Comparison of ENCODE assay signal across 20 cellular contexts in the genomic region with DNA sequence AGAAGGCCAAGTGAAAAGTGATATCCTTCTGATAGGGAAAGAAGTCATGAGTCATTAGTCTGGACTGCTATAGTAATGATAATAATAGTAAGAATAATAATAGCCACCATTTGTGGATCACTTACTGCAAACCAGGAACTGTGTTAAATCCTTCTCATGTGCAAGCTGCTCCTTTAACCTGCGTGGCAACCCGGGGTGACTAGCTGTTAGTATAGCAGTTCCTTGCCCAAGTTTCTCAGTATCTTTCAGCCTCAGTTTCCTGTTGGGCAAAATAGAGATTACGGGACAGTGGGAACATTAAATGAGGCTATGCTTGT.
DNase-seq lines count a peak whose midpoint lies in the region; ATAC-seq and TF ChIP-seq lines count a peak whose summit lies in the region.
"Had no signal": no experiment of that assay in that cellular context is flagged by ENCODE, and none has a peak within 500 bp of the region (broad histone marks: within the 10 kb centered on the region; RNA-seq: fewer than 3 reads in every experiment).

No MANE protein-coding gene starts in this region.

- H3K36me3 ChIP-seq in IMR-90 (ENCODE audit: control insufficient read depth, insufficient read depth, low read length) (no peaks in the 10 kb centered on the region), SJCRH30 (no peaks in the 10 kb centered on the region)
- H3K36me3 ChIP-seq: left lung, neutrophil, upper lobe of left lung had no signal

- no peaks in the 10 kb centered on the region for H4K20me1 ChIP-seq in IMR-90 (ENCODE audit: insufficient read depth, low read length)

- no peak overlapping the region for H2BK5ac ChIP-seq in IMR-90 (ENCODE audit: low read depth, low read length, poor library complexity, severe bottlenecking)

- WGBS in IMR-90 (ENCODE audit: extremely low coverage in 2 of 2, insufficient read length in 1 of 2), 2 experiments, result 20% methylated on average over 2 of the region's 3 CpGs; no CpG with 5 or more reads in 1 of the 2 experiments

- H3K4me1 ChIP-seq in IMR-90 (ENCODE audit: control insufficient read depth, insufficient read depth, low read length) (peaks cover 8% of the 10 kb centered on the region), SJCRH30 (no peaks in the 10 kb centered on the region)
- H3K4me1 ChIP-seq: left lung had no signal

- H3K4me3 ChIP-seq in IMR-90 (ENCODE audit: insufficient read depth, low read depth, low read length) (no peak overlapping the region), epithelial cell of esophagus (ENCODE audit: low read length) (no peak overlapping the region), SJCRH30 (no peak overlapping the region)
- H3K4me3 ChIP-seq: GM12878, left lung, upper lobe of left lung had no signal

- in situ Hi-C loops in IMR-90 (cut with MboI; ENCODE audit: low sequenced_read_pairs), result no loop called here

- no peak overlapping the region for H2BK120ac ChIP-seq in IMR-90 (ENCODE audit: low read depth, low read length)

- no peak overlapping the region for H2BK15ac ChIP-seq in IMR-90 (ENCODE audit: low read depth, low read length)

- no peak overlapping the region for H3K23ac ChIP-seq in IMR-90 (ENCODE audit: low read depth, low read length)

- POLR2A ChIA-PET in IMR-90 (lab: Charles Lee; ENCODE audit: unreplicated experiment), result no interaction called here

- DNase-seq in AG20443 (ENCODE audit: low spot score), result peak; percentile 17
- DNase-seq in IMR-90, result peak; percentile 78
- peak; percentile 38 for DNase-seq in epithelial cell of esophagus (ENCODE audit: low read depth)
- peak; percentile 26 for DNase-seq in non-pigmented ciliary epithelial cell (ENCODE audit: low read depth)
- no peak for DNase-seq in NCI-H2081 treated with DMSO at 0.1 percent for 48 hours (lab: John Stamatoyannopoulos, UW)
- DNase-seq in activated naive CD4-positive, alpha-beta T cell (lab: John Stamatoyannopoulos, UW), result no peak
- no peak for DNase-seq in SJCRH30
- DNase-seq in DMS79 (lab: John Stamatoyannopoulos, UW), result no peak
- DNase-seq: activated CD4-positive, alpha-beta memory T cell treated with anti-CD3 and anti-CD28 coated beads for 36 hours; activated T-cell treated with anti-CD3 and anti-CD28 coated beads, Interleukin-2, amount 50 U/mL, for 1 hour; effector CD4-positive, alpha-beta T cell; GDM1; left lung; NCI-H1092; stimulated activated CD4-positive, alpha-beta T cell treated with anti-CD3 and anti-CD28 coated beads, Interleukin-1b, Interleukin-23, amount 100 ng/mL, for 48 hours; stimulated activated naive CD8-positive, alpha-beta T cell treated with anti-CD3 and anti-CD28 coated beads, Interleukin-15, amount 100 ng/mL, for 72 hours; upper lobe of left lung had no signal

- H3K56ac ChIP-seq in IMR-90 (ENCODE audit: extremely low read depth, insufficient read depth, low read length), result no peak overlapping the region

- peaks cover 8 to 65% of the 10 kb centered on the region in 2 experiments; a peak in 3 of 4 replicates for H3K79me1 ChIP-seq in IMR-90 (ENCODE audit: low read depth in 1 of 2, low read length in 2 of 2)

- intact Hi-C loops in IMR-90 (cut with micrococcal nuclease), result no loop called here

- TF ChIP-seq CTCF in IMR-90 (conservative IDR thresholded peaks at IDR 0.05; ENCODE audit: low read depth, low read length), result no peak
- TF ChIP-seq CTCF in epithelial cell of esophagus (IDR thresholded peaks at IDR 0.05; ENCODE audit: insufficient read depth, low read depth, low read length, missing control alignments), result no peak

- BruUV-seq in IMR-90 (replicated peaks; lab: Mats Ljungman, UMichigan), result no TSS peak

- dilution Hi-C loops in IMR-90 (cut with HindIII; ENCODE audit: low sequenced_read_pairs, unreplicated experiment), result no loop called here

- H4K5ac ChIP-seq in IMR-90 (ENCODE audit: low read depth, low read length), result no peak overlapping the region

- peak overlapping the region; percentile 30; the same call in 1 of the 2 replicates for H3K4ac ChIP-seq in IMR-90 (ENCODE audit: low read depth, low read length)

- no peak overlapping the region for H4K91ac ChIP-seq in IMR-90 (ENCODE audit: insufficient read depth, low read depth, low read length)

- H2BK20ac ChIP-seq in IMR-90 (ENCODE audit: low read depth, low read length), result no peak overlapping the region

- H4K8ac ChIP-seq in IMR-90 (ENCODE audit: low read depth in 2 of 2, low read length in 2 of 2), result peak overlapping the region in 1 of 2 experiments; percentile 36; a peak in 1 of 4 replicates

- H2AK5ac ChIP-seq in IMR-90 (ENCODE audit: low read depth, low read length), result no peak overlapping the region

- H3K18ac ChIP-seq in IMR-90 (ENCODE audit: low read depth, low read length), result no peak overlapping the region; the same call in 1 of the 2 replicates

- CTCF ChIA-PET in IMR-90 (lab: Yijun Ruan, JAX), result interaction anchor here (0.6 to 1.1 kb wide), 2 partner anchors 11 to 1282 kb away, joined by 3 to 5 read pairs; no protein-coding TSS in a partner anchor

- H3K27me3 ChIP-seq in IMR-90 (ENCODE audit: control insufficient read depth, insufficient read depth, low read length) (no peaks in the 10 kb centered on the region), SJCRH30 (no peaks in the 10 kb centered on the region)
- H3K27me3 ChIP-seq: left lung, neutrophil, upper lobe of left lung had no signal

- H3K9ac ChIP-seq in IMR-90 (ENCODE audit: low read depth, low read length), result no peak overlapping the region

- H3K14ac ChIP-seq in IMR-90 (replicated peaks; ENCODE audit: low read depth, low read length), result no peak overlapping the region

- TF ChIP-seq POLR2A in IMR-90 (IDR thresholded peaks at IDR 0.05; ENCODE audit: low read depth, low read length), result no peak

- H3K9me1 ChIP-seq in IMR-90 (ENCODE audit: insufficient read depth, low read length), result peaks cover 10% of the 10 kb centered on the region; the same call in 1 of the 2 replicates

- H3K9me3 ChIP-seq in IMR-90 (ENCODE audit: control insufficient read depth, insufficient read depth, low read length) (no peaks in the 10 kb centered on the region), SJCRH30 (replicated peaks) (no peaks in the 10 kb centered on the region)
- H3K9me3 ChIP-seq: left lung, neutrophil, upper lobe of left lung had no signal

- ATAC-seq in IMR-90 (ENCODE audit: low read depth), result peak; percentile 85
- ATAC-seq: GM12878; left lung; sciatic nerve; stimulated activated naive CD8-positive, alpha-beta T cell treated with anti-CD3 and anti-CD28 coated beads, Interleukin-15, amount 100 ng/mL, for 72 hours had no signal

- H3K27ac ChIP-seq in IMR-90 (ENCODE audit: insufficient read depth, low read length) (no peak overlapping the region), SJCRH30 (no peak overlapping the region)
- H3K27ac ChIP-seq: left lung, neutrophil, upper lobe of left lung had no signal

- H2AK9ac ChIP-seq in IMR-90 (replicated peaks; ENCODE audit: low read depth, low read length, poor library complexity), result peak overlapping the region; percentile 57

- H3K4me2 ChIP-seq in IMR-90 (ENCODE audit: low read depth, low read length), result peak overlapping the region; percentile 36; the same call in 1 of the 2 replicates

- no peak for TF ChIP-seq RAD21 in IMR-90 (IDR thresholded peaks at IDR 0.05; ENCODE audit: low read length)

- no peak overlapping the region for H2AFZ ChIP-seq in IMR-90 (replicated peaks; ENCODE audit: low read length, poor library complexity)

TF ChIP-seq in IMR-90, 13 proteins besides CTCF, POLR2A, EP300 and RAD21:
- TF ChIP-seq BHLHE40 (IDR thresholded peaks at IDR 0.05; ENCODE audit: low read depth, low read length), result peak; percentile 42; the same call in 1 of the 2 replicates
- peak; percentile 41; the same call in 1 of the 2 replicates for TF ChIP-seq FOS (IDR thresholded peaks at IDR 0.05; ENCODE audit: low read depth, low read length)
- TF ChIP-seq SMC3 (IDR thresholded peaks at IDR 0.05; ENCODE audit: low read depth, low read length), result no peak
TF ChIP-seq in IMR-90: peak in this region for 2.

Comparison
In these comparisons a context has a peak if more than half of its experiments do, and no peak if none do; other contexts are left out.
1. DNase-seq: peak in AG20443 (single experiment), IMR-90 (single experiment), epithelial cell of esophagus (single experiment) and non-pigmented ciliary epithelial cell (single experiment); none in NCI-H2081 treated with DMSO at 0.1 percent for 48 hours (single experiment), activated naive CD4-positive, alpha-beta T cell (0 of 4), SJCRH30 (0 of 2) and DMS79 (single experiment).